In genomic region chr6:156575361-156575760, GRCh38 we compare ENCODE assay signal across 28 cellular contexts.
"Had no signal": no experiment of that assay in that cellular context is flagged by ENCODE, and none has a peak within 500 bp of the region (broad histone marks: within the 10 kb centered on the region; RNA-seq: fewer than 3 reads in every experiment).

No MANE protein-coding gene starts in this region.

- FAIRE-seq: keratinocyte, pancreas had no signal

- H3K36me3 ChIP-seq: left ventricle myocardium inferior, pancreas, prostate gland, sigmoid colon, stomach, thyroid gland, transverse colon, upper lobe of left lung, vagina had no signal

- H3K27ac ChIP-seq: left ventricle myocardium inferior, pancreas, prostate gland, sigmoid colon, stomach, testis, thyroid gland, transverse colon, upper lobe of left lung, vagina had no signal

- DNase-seq: hippocampal formation; left ventricle myocardium inferior; mesendoderm; midbrain; mucosa of descending colon; naive thymus-derived CD4-positive, alpha-beta T cell; pancreas; posterior cingulate gyrus; retina; right cardiac atrium; sigmoid colon; stimulated activated CD4-positive, alpha-beta T cell treated with anti-CD3 and anti-CD28 coated beads, Interleukin-1b, Interleukin-23, amount 100 ng/mL, for 48 hours; stimulated activated CD4-positive, alpha-beta T cell treated with anti-CD3 and anti-CD28 coated beads, Interleukin-2, amount 100 ng/mL, for 48 hours; stimulated activated CD4-positive, alpha-beta T cell treated with anti-CD3 and anti-CD28 coated beads, Interleukin-4, amount 100 ng/mL, for 4 hours; stimulated activated CD8-positive, alpha-beta memory T cell treated with anti-CD3 and anti-CD28 coated beads, Interleukin-4, amount 100 ng/mL, for 48 hours; stimulated activated naive CD4-positive, alpha-beta T cell treated with Interleukin-2 at 50 U/mL for 16 hours; stomach; testis; thyroid gland; transverse colon; upper lobe of left lung had no signal

- H3K4me3 ChIP-seq: left ventricle myocardium inferior, lung, mucosa of descending colon, pancreas, prostate gland, sigmoid colon, smooth muscle cell, stomach, testis, thyroid gland, transverse colon, upper lobe of left lung, vagina had no signal

- H3K9me3 ChIP-seq: pancreas, prostate gland, testis, thyroid gland had no signal

- H3K27ac Mint-ChIP-seq: naive thymus-derived CD4-positive, alpha-beta T cell; natural killer cell treated with Interleukin-12 subunit alpha and Interleukin-12 subunit beta and Interleukin-15 and Interleukin-18, amount 100 ng/mL, for 72 hours; stimulated activated memory B cell treated with anti-CD40 and anti-IgM and Interleukin-4, amounts not matched to agents 10 μg/mL and 1 μg/mL and 100 μg/mL, for 72 hours had no signal

- H3K4me1 Mint-ChIP-seq: stimulated activated memory B cell treated with anti-CD40 and anti-IgM and Interleukin-4, amounts not matched to agents 10 μg/mL and 1 μg/mL and 100 μg/mL, for 72 hours had no signal

- H3K4me2 ChIP-seq: smooth muscle cell had no signal

- H3K4me3 Mint-ChIP-seq: naive thymus-derived CD4-positive, alpha-beta T cell; natural killer cell treated with Interleukin-12 subunit alpha and Interleukin-12 subunit beta and Interleukin-15 and Interleukin-18, amount 100 ng/mL, for 72 hours; stimulated activated memory B cell treated with anti-CD40 and anti-IgM and Interleukin-4, amounts not matched to agents 10 μg/mL and 1 μg/mL and 100 μg/mL, for 72 hours had no signal

- H3K27me3 ChIP-seq: pancreas, sigmoid colon, stomach, testis, thyroid gland, transverse colon, upper lobe of left lung, vagina had no signal

- H3K4me1 ChIP-seq: left ventricle myocardium inferior, pancreas, prostate gland, sigmoid colon, stomach, testis, thyroid gland, transverse colon, upper lobe of left lung, vagina had no signal

- ATAC-seq: mucosa of descending colon; naive thymus-derived CD4-positive, alpha-beta T cell; natural killer cell treated with Interleukin-12 subunit alpha and Interleukin-12 subunit beta and Interleukin-15 and Interleukin-18, amount 100 ng/mL, for 72 hours; pancreas; right cardiac atrium; stimulated activated memory B cell treated with anti-CD40 and anti-IgM and Interleukin-4, amounts not matched to agents 10 μg/mL and 1 μg/mL and 100 μg/mL, for 72 hours had no signal
